ENCODE assay signal across 1 cellular context in the genomic region with DNA sequence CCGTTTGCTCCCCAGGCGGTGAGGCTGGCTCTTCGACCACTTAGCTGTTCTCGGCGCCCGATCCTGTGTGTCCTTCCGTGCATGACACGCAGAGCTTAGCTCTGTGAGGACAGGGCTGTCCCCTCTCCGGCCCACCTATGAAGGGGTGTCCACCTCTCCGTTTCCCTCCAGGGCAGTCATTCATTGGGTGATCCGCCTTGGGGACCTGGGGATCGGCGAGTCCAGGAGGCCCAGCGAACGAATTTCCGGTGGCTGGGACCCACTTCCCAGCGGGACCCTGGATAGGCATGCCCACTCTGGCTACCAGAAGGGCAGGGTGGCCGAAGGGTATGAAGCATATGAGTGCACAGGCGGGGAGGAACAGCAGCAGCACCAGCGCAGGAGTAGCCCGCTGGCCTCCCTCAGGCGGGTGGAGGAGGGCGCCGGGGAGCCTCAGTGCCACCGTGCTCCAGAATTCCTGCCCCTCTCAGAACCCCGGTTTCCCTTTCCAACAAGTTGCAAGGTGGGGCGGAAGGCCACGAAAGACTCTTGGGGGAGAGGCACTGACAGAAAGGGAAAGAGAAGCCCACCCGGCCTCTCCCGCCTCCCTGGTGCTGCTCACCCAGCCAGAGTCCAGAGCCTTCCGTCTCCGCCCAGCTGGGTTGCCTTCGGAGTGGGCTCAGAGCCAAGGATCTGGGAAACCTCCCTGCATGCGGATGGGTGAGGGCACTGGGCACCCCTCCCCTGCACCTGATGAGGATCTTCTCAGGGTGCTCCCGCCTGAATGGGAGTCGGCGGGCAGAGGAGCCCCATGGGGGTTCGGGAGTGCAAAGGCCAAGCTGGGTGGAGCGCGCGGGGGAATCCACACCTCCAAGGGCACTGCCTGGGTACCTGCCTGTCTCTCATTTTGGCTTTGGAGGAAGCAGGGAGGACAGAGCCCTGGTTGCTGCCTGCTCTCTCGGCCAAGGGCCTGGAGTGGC.
TF ChIP-seq lines count a peak whose summit lies in the region.

No MANE protein-coding gene starts in this region.

TF ChIP-seq in WTC11, 78 proteins besides CTCF, POLR2A, EP300 and RAD21:
- TF ChIP-seq, protein P1, sequence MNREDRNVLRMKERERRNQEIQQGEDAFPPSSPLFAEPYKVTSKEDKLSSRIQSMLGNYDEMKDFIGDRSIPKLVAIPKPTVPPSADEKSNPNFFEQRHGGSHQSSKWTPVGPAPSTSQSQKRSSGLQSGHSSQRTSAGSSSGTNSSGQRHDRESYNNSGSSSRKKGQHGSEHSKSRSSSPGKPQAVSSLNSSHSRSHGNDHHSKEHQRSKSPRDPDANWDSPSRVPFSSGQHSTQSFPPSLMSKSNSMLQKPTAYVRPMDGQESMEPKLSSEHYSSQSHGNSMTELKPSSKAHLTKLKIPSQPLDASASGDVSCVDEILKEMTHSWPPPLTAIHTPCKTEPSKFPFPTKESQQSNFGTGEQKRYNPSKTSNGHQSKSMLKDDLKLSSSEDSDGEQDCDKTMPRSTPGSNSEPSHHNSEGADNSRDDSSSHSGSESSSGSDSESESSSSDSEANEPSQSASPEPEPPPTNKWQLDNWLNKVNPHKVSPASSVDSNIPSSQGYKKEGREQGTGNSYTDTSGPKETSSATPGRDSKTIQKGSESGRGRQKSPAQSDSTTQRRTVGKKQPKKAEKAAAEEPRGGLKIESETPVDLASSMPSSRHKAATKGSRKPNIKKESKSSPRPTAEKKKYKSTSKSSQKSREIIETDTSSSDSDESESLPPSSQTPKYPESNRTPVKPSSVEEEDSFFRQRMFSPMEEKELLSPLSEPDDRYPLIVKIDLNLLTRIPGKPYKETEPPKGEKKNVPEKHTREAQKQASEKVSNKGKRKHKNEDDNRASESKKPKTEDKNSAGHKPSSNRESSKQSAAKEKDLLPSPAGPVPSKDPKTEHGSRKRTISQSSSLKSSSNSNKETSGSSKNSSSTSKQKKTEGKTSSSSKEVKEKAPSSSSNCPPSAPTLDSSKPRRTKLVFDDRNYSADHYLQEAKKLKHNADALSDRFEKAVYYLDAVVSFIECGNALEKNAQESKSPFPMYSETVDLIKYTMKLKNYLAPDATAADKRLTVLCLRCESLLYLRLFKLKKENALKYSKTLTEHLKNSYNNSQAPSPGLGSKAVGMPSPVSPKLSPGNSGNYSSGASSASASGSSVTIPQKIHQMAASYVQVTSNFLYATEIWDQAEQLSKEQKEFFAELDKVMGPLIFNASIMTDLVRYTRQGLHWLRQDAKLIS (CRISPR knock-in tag; IDR thresholded peaks at IDR 0.05; ENCODE audit: borderline replicate concordance) = no peak
- TF ChIP-seq TP53 (CRISPR knock-in tag; IDR thresholded peaks at IDR 0.05) = no peak
- TF ChIP-seq CREM (CRISPR knock-in tag; IDR thresholded peaks at IDR 0.05) = no peak
- no peak for TF ChIP-seq CBFB (CRISPR knock-in tag; IDR thresholded peaks at IDR 0.05; ENCODE audit: low read depth)
